In the genomic region with DNA sequence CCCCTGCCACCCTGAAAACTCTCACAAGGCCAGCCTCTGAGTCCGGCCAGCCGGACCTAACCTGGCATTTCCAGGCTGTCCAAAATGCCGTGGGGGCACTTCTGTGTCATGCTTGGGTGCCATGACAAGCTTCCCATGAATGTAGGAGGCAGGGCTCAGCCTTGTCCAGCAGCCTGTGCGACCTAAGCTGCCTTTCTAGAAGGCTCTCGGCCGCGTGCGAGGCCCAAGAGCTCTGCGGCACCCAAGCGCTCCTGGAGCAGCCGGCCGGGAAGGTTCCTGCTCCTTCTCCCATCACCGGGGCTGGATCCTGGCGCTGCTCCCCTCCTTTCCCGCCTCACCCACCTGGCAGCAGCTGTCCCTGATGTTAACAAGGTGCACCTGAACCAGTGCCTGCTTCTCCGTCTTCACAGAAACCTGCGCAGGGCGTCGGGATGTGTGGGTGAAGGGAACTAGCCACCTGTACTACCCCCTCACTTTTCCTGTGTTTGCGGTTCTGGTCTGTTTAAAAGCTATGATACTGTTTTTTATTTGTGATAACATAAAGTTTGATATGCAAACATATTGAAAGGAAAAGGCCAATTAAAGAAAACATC, we compare ENCODE assay signal across 21 cellular contexts. TPM values are rescaled to one million over a fixed set of nuclear protein-coding genes. Genes with fewer than 3 reads are reported as not detected.
"Had no signal": no experiment of that assay in that cellular context is flagged by ENCODE, and none has a peak within 500 bp of the region (broad histone marks: within the 10 kb centered on the region; RNA-seq: fewer than 3 reads in every experiment).

No MANE protein-coding gene starts in this region.

- H3K4me3 ChIP-seq: coronary artery, gastroesophageal sphincter, heart left ventricle, lower lobe of right lung, skin epidermis had no signal

- H3K9me3 Mint-ChIP-seq: activated naive CD4-positive, alpha-beta T cell treated with anti-CD3 and anti-CD28 coated beads, Interleukin-2, amount 10 ng/mL, durations not matched to agents 7 days and 5 days; activated naive CD8-positive, alpha-beta T cell treated with anti-CD3 and anti-CD28 coated beads, Interleukin-2, amount 50 U/mL, for 24 hours; natural killer cell treated with Interleukin-12 subunit alpha and Interleukin-12 subunit beta and Interleukin-15 and Interleukin-18, amount 100 ng/mL, for 72 hours had no signal

- H3K9me3 ChIP-seq: gastroesophageal sphincter, heart left ventricle, lower lobe of right lung had no signal

- H3K27ac ChIP-seq: brain microvascular endothelial cell, heart left ventricle, lower lobe of right lung, skin epidermis had no signal

- H3K4me3 Mint-ChIP-seq: activated naive CD4-positive, alpha-beta T cell treated with anti-CD3 and anti-CD28 coated beads, Interleukin-2, amount 10 ng/mL, durations not matched to agents 7 days and 5 days; activated naive CD8-positive, alpha-beta T cell treated with anti-CD3 and anti-CD28 coated beads, Interleukin-2, amount 50 U/mL, for 24 hours; natural killer cell treated with Interleukin-12 subunit alpha and Interleukin-12 subunit beta and Interleukin-15 and Interleukin-18, amount 100 ng/mL, for 72 hours; stimulated activated memory B cell treated with anti-CD40 and anti-IgM and Interleukin-4, amounts not matched to agents 10 μg/mL and 1 μg/mL and 100 μg/mL, for 72 hours; T-helper 1 cell treated with Interleukin-12 subunit alpha and Interleukin-12 subunit beta and Interleukin-4 antibody, amounts not matched to agents 30 μg/mL and 1 μg/mL, for 36 hours had no signal

- H3K27ac Mint-ChIP-seq: activated naive CD4-positive, alpha-beta T cell treated with anti-CD3 and anti-CD28 coated beads, Interleukin-2, amount 10 ng/mL, durations not matched to agents 7 days and 5 days; activated naive CD8-positive, alpha-beta T cell treated with anti-CD3 and anti-CD28 coated beads, Interleukin-2, amount 50 U/mL, for 24 hours; natural killer cell treated with Interleukin-12 subunit alpha and Interleukin-12 subunit beta and Interleukin-15 and Interleukin-18, amount 100 ng/mL, for 72 hours; stimulated activated memory B cell treated with anti-CD40 and anti-IgM and Interleukin-4, amounts not matched to agents 10 μg/mL and 1 μg/mL and 100 μg/mL, for 72 hours; T-helper 1 cell treated with Interleukin-12 subunit alpha and Interleukin-12 subunit beta and Interleukin-4 antibody, amounts not matched to agents 30 μg/mL and 1 μg/mL, for 36 hours had no signal

- H3K36me3 Mint-ChIP-seq: activated naive CD4-positive, alpha-beta T cell treated with anti-CD3 and anti-CD28 coated beads, Interleukin-2, amount 10 ng/mL, durations not matched to agents 7 days and 5 days had no signal

- H3K27me3 Mint-ChIP-seq: activated naive CD4-positive, alpha-beta T cell treated with anti-CD3 and anti-CD28 coated beads, Interleukin-2, amount 10 ng/mL, durations not matched to agents 7 days and 5 days; activated naive CD8-positive, alpha-beta T cell treated with anti-CD3 and anti-CD28 coated beads, Interleukin-2, amount 50 U/mL, for 24 hours; natural killer cell treated with Interleukin-12 subunit alpha and Interleukin-12 subunit beta and Interleukin-15 and Interleukin-18, amount 100 ng/mL, for 72 hours; progenitor cell of endocrine pancreas; stimulated activated memory B cell treated with anti-CD40 and anti-IgM and Interleukin-4, amounts not matched to agents 10 μg/mL and 1 μg/mL and 100 μg/mL, for 72 hours had no signal

- DNase-seq: activated CD4-positive, CD25-positive, alpha-beta regulatory T cell treated with anti-CD3 and anti-CD28 coated beads, Interleukin-2, amount 50 U/mL, for 72 hours; activated CD8-positive, alpha-beta memory T cell treated with anti-CD3 and anti-CD28 coated beads for 24 hours; activated CD8-positive, alpha-beta memory T cell treated with anti-CD3 and anti-CD28 coated beads, Interleukin-2, amount 50 U/mL, for 48 hours; activated effector memory CD4-positive, alpha-beta T cell treated with Interleukin-2 at 50 U/mL for 16 hours; activated naive CD4-positive, alpha-beta T cell treated with anti-CD3 and anti-CD28 coated beads, Interleukin-2, amount 10 ng/mL, durations not matched to agents 7 days and 5 days; activated naive CD8-positive, alpha-beta T cell treated with anti-CD3 and anti-CD28 coated beads, Interleukin-2, amount 50 U/mL, for 24 hours; activated T-cell treated with anti-CD3 and anti-CD28 coated beads, Interleukin-2, amount 50 U/mL, for 48 hours; aorta; brain microvascular endothelial cell; heart left ventricle; left cardiac atrium; lower lobe of right lung; stimulated activated CD4-positive, alpha-beta T cell treated with anti-CD3 and anti-CD28 coated beads, Interleukin-4, amount 100 ng/mL, for 24 hours had no signal

- ATAC-seq: activated naive CD8-positive, alpha-beta T cell treated with anti-CD3 and anti-CD28 coated beads, Interleukin-2, amount 50 U/mL, for 24 hours; gastroesophageal sphincter; heart left ventricle; left cardiac atrium; lower lobe of right lung; natural killer cell treated with Interleukin-12 subunit alpha and Interleukin-12 subunit beta and Interleukin-15 and Interleukin-18, amount 100 ng/mL, for 72 hours; stimulated activated memory B cell treated with anti-CD40 and anti-IgM and Interleukin-4, amounts not matched to agents 10 μg/mL and 1 μg/mL and 100 μg/mL, for 72 hours had no signal

- FAIRE-seq: endometrium had no signal

- H3K4me1 Mint-ChIP-seq: activated naive CD4-positive, alpha-beta T cell treated with anti-CD3 and anti-CD28 coated beads, Interleukin-2, amount 10 ng/mL, durations not matched to agents 7 days and 5 days; activated naive CD8-positive, alpha-beta T cell treated with anti-CD3 and anti-CD28 coated beads, Interleukin-2, amount 50 U/mL, for 24 hours had no signal

- H3K27me3 ChIP-seq: brain microvascular endothelial cell, gastroesophageal sphincter, heart left ventricle had no signal

RNA-seq across cellular contexts. Expression of gene GPER1, which starts 6.1 kb away (rescaled TPM):
- total RNA-seq: natural killer cell treated with Interleukin-12 subunit alpha and Interleukin-12 subunit beta and Interleukin-15 and Interleukin-18, amount 100 ng/mL, for 72 hours had no signal
